12 cellular contexts compared by ENCODE assay signal in genomic region chr9:27154923-27155322, GRCh38. TPM values are rescaled to one million over a fixed set of nuclear protein-coding genes. Genes with fewer than 3 reads are reported as not detected.
DNase-seq lines count a peak whose midpoint lies in the region; ATAC-seq, FAIRE-seq and TF ChIP-seq lines count a peak whose summit lies in the region.
"Had no signal": no experiment of that assay in that cellular context is flagged by ENCODE, and none has a peak within 500 bp of the region (broad histone marks: within the 10 kb centered on the region; RNA-seq: fewer than 3 reads in every experiment).

No MANE protein-coding gene starts in this region.

- 67 to 100% methylated on average over 1 to 2 of the region's 5 CpGs for WGBS in mesodermal cell (ENCODE audit: insufficient coverage in 2 of 2), 2 experiments
- WGBS in spleen, 5 donors, result 26 to 38% (median 30%) methylated on average over 5 of the region's 5 CpGs

- TF ChIP-seq CTCF in endothelial cell of umbilical vein (IDR thresholded peaks at IDR 0.05; ENCODE audit: extremely low read depth in 1 of 2, insufficient read depth in 1 of 2, low read depth in 1 of 2, low read length in 2 of 2) (no peak), spleen (IDR thresholded peaks at IDR 0.05 in 8 of 11, conservative IDR thresholded peaks at IDR 0.05 in 3 of 11) (no peak)

- H3K4me1 ChIP-seq in endothelial cell of umbilical vein (ENCODE audit: control insufficient read depth, extremely low read depth, insufficient read depth, low read length) (peaks cover 45% of the 10 kb centered on the region), mesodermal cell (ENCODE audit: control insufficient read depth, insufficient read depth, low read length, poor library complexity, severe bottlenecking) (peaks cover 22% of the 10 kb centered on the region), spleen (peaks cover 0 to 15% (median 5%) of the 10 kb centered on the region in 6 donors)

- no TSS peak for BruUV-seq in endothelial cell of umbilical vein (replicated peaks; lab: Mats Ljungman, UMichigan)

- CTCF ChIA-PET in endothelial cell of umbilical vein (lab: Charles Lee), result interaction anchor here (0.8 to 1.8 kb wide), 16 partner anchors 10 to 124 kb away, joined by 3 to 11 read pairs (median 4); partner anchors contain the start of gene TEK

- intact Hi-C loops in endothelial cell of umbilical vein (cut with micrococcal nuclease), result loop anchor here (1.0 to 2.0 kb wide), 2 partner anchors 26 to 39 kb away; no protein-coding TSS in a partner anchor
- intact Hi-C loops in spleen (cut with DNase I; ENCODE audit: low total_unique reads), result no loop called here

- H3K27ac ChIP-seq in endothelial cell of umbilical vein (ENCODE audit: insufficient read depth, low read depth, low read length) (peak overlapping the region; percentile 79), mesodermal cell (ENCODE audit: low read depth, low read length, severe bottlenecking) (peak overlapping the region; percentile 70), spleen (no peak overlapping the region)
- H3K27ac ChIP-seq: VCaP had no signal

- no peaks in the 10 kb centered on the region for H3K9me1 ChIP-seq in endothelial cell of umbilical vein (replicated peaks; ENCODE audit: control insufficient read depth, extremely low read depth, insufficient read depth, low read length)

- peak; percentile 91 for FAIRE-seq in endothelial cell of umbilical vein (lab: Jason Lieb, UNC)
- FAIRE-seq: GM18507 had no signal

- POLR2A ChIA-PET in endothelial cell of umbilical vein (lab: Charles Lee), result interaction anchor here (0.9 to 1.2 kb wide), 4 partner anchors 30 to 101 kb away, joined by 3 to 5 read pairs (median 4); no protein-coding TSS in a partner anchor

- peak overlapping the region; percentile 78 for H3K4me2 ChIP-seq in endothelial cell of umbilical vein (ENCODE audit: insufficient read depth, low read length)

- no peaks in the 10 kb centered on the region for H4K20me1 ChIP-seq in endothelial cell of umbilical vein (replicated peaks; ENCODE audit: control insufficient read depth, extremely low read depth, insufficient read depth, low read length)

- peak; percentile 84 for DNase-seq in AG20443 (ENCODE audit: low spot score)
- peak; percentile 4 for DNase-seq in NCI-H2029 treated with DMSO at 0.1 percent for 48 hours (lab: John Stamatoyannopoulos, UW)
- DNase-seq in endothelial cell of umbilical vein (ENCODE audit: low read depth, low spot score), result peak; percentile 96
- DNase-seq in spleen, result no peak
- DNase-seq: activated effector memory CD4-positive, alpha-beta T cell treated with anti-CD3 and anti-CD28 coated beads, Interleukin-2, amount 50 U/mL, for 16 hours; NCI-H1092 treated with DMSO at 0.1 percent for 48 hours had no signal

- dilution Hi-C loops in endothelial cell of umbilical vein (cut with MboI; ENCODE audit: extremely low pct_ligation_motif_present, low sequenced_read_pairs), result no loop called here

- H3K9me3 ChIP-seq in endothelial cell of umbilical vein (replicated peaks; ENCODE audit: control insufficient read depth, insufficient read depth, low read length) (no peaks in the 10 kb centered on the region), mesodermal cell (ENCODE audit: control insufficient read depth, low read length) (no peaks in the 10 kb centered on the region), spleen (no peaks in the 10 kb centered on the region)

- TF ChIP-seq POLR2A in endothelial cell of umbilical vein (IDR thresholded peaks at IDR 0.05; ENCODE audit: low read depth, low read length) (no peak), spleen (IDR thresholded peaks at IDR 0.05) (no peak)

- H3K9ac ChIP-seq in endothelial cell of umbilical vein (replicated peaks; ENCODE audit: extremely low read depth, insufficient read depth, low read length), result peak overlapping the region; percentile 53

- H2AFZ ChIP-seq in endothelial cell of umbilical vein (ENCODE audit: low read depth, low read length), result no peak overlapping the region

- ATAC-seq in HG03175 (IDR thresholded peaks at IDR 0.05; ENCODE audit: unreplicated experiment) (no peak), GM18520 (IDR thresholded peaks at IDR 0.05; ENCODE audit: unreplicated experiment) (no peak), GM21447 (IDR thresholded peaks at IDR 0.05; ENCODE audit: unreplicated experiment) (no peak)

- H3K36me3 ChIP-seq in endothelial cell of umbilical vein (ENCODE audit: control insufficient read depth in 2 of 2, extremely low read depth in 1 of 2, insufficient read depth in 2 of 2, low read length in 2 of 2) (peaks cover 3 to 4% of the 10 kb centered on the region in 2 experiments), mesodermal cell (ENCODE audit: control insufficient read depth, insufficient read depth, low read length) (peaks cover 20% of the 10 kb centered on the region), spleen (no peaks in the 10 kb centered on the region)

- H3K79me2 ChIP-seq in endothelial cell of umbilical vein (ENCODE audit: control insufficient read depth, insufficient read depth, low read length), result peaks cover 12% of the 10 kb centered on the region

- no peak overlapping the region for H3K4me3 ChIP-seq in endothelial cell of umbilical vein (replicated peaks in 1 of 3; ENCODE audit: insufficient read depth in 1 of 3, low read depth in 1 of 3, low read length in 3 of 3)
- no peak overlapping the region for H3K4me3 ChIP-seq in mesodermal cell (ENCODE audit: extremely low read depth, insufficient read depth, low read length, poor library complexity, severe bottlenecking)
- H3K4me3 ChIP-seq in spleen, result no peak overlapping the region

- H3K27me3 ChIP-seq in endothelial cell of umbilical vein (ENCODE audit: control insufficient read depth in 2 of 2, insufficient read depth in 2 of 2, low read length in 2 of 2), result no peaks in the 10 kb centered on the region
- H3K27me3 ChIP-seq in spleen (replicated peaks in 1 of 7), result no peaks in the 10 kb centered on the region

TF ChIP-seq in endothelial cell of umbilical vein, 7 proteins besides CTCF, POLR2A, EP300 and RAD21:
- TF ChIP-seq MAX (IDR thresholded peaks at IDR 0.05; ENCODE audit: insufficient read depth, insufficient read length) (no peak), FOS (IDR thresholded peaks at IDR 0.05; ENCODE audit: borderline replicate concordance, insufficient read depth, low read length) (peak; percentile 74), POLR2AphosphoS5 (IDR thresholded peaks at IDR 0.05; ENCODE audit: insufficient read depth, low read depth, low read length) (peak; percentile 93), MYC (IDR thresholded peaks at IDR 0.05; ENCODE audit: low read depth, low read length) (no peak), GATA2 (IDR thresholded peaks at IDR 0.05; ENCODE audit: insufficient read depth, insufficient read length, low read depth, low read length) (peak; percentile 45), EZH2 (IDR thresholded peaks at IDR 0.05; ENCODE audit: borderline replicate concordance, low read depth, low read length, severe bottlenecking) (no peak), JUN (IDR thresholded peaks at IDR 0.05; ENCODE audit: borderline replicate concordance, insufficient read depth, insufficient read length, low read depth) (peak; percentile 88)
TF ChIP-seq in endothelial cell of umbilical vein: peak in this region for 4.

RNA-seq across cellular contexts. Expression of gene TEK, which starts 45.9 kb away (rescaled TPM):
- total RNA-seq in endothelial cell of umbilical vein (38.9 and 44.1 TPM in 2 replicates), spleen (10 to 100 TPM; 27.0 to 58.7 (median 53.1) TPM)
- polyA plus RNA-seq in endothelial cell of umbilical vein (20.4 and 26.9 TPM in 2 replicates), spleen (1 to 10 TPM; 2.6 to 5.7 (median 2.8) TPM)
- 28.3 and 28.8 TPM in 2 replicates for polyA plus RNA-seq in endothelial cell of umbilical vein (2011; cell fraction: cytosol; rRNA removed)
- 32.0 and 39.6 TPM in 2 replicates for polyA plus RNA-seq in endothelial cell of umbilical vein (2011; cell fraction: nucleus; rRNA removed)
- polyA plus RNA-seq in endothelial cell of umbilical vein (2012), result 52.5 and 53.2 TPM in 2 replicates
- 74.8 and 80.9 TPM in 2 replicates for polyA minus RNA-seq in endothelial cell of umbilical vein
- polyA minus RNA-seq in endothelial cell of umbilical vein (2011; cell fraction: cytosol; rRNA and poly(A)+ RNA removed), result not detected
- polyA minus RNA-seq in endothelial cell of umbilical vein (2011; cell fraction: nucleus; rRNA and poly(A)+ RNA removed), result 37.5 and 52.6 TPM in 2 replicates
- 100 TPM for polyA plus RNA-seq in mesodermal cell (2013, experiment 1 of 2)
- 95.5 TPM for polyA plus RNA-seq in mesodermal cell (2013, experiment 2 of 2)

Comparison
In these comparisons a context has a peak if more than half of its experiments do, and no peak if none do; other contexts are left out.
1. H3K27ac ChIP-seq: peak in endothelial cell of umbilical vein (single experiment) and mesodermal cell (single experiment); none in spleen (0 of 8).